ENCODE assay signal across 8 cellular contexts in the genomic region with DNA sequence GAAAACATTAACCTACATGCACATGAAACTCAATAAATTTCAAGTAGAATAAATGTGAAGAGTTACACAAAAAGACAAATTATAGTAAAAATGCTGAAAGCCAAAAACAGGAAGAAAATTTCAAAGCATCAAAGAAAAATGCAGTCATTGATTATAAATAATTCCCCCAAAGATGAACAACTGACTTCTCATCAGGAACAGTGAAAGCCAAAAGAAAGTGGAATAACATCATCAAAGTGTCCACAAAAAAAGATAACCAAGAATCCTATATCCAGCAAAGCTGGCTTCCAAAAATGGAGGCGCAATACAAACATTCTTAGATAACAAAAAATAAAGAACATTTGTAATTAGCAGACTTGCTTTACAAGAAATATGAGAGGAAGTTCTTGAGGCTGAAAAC.
"Had no signal": no experiment of that assay in that cellular context is flagged by ENCODE, and none has a peak within 500 bp of the region (broad histone marks: within the 10 kb centered on the region; RNA-seq: fewer than 3 reads in every experiment).

No MANE protein-coding gene starts in this region.

- H3K4me2 ChIP-seq: GM23338 had no signal

- FAIRE-seq: H1, H54, HTR-8/SVneo had no signal

- H2AFZ ChIP-seq: GM23338 had no signal

- ATAC-seq: GM23338 had no signal

- DNase-seq: H9, HCEC 1CT, HFFc6, KG1 had no signal

- H3K4me3 ChIP-seq: GM23338 had no signal
